8 cellular contexts compared by ENCODE assay signal in genomic region chr3:195958736-195959135, GRCh38. TPM values are rescaled to one million over a fixed set of nuclear protein-coding genes. Genes with fewer than 3 reads are reported as not detected.
DNase-seq lines count a peak whose midpoint lies in the region; ATAC-seq and TF ChIP-seq lines count a peak whose summit lies in the region.
"Not testable (repeated sequence)": the region's sequence is repeated elsewhere in the genome, so short reads cannot be mapped to it uniquely, and the experiment has no call there.

No MANE protein-coding gene starts in this region.

- H3K79me2 ChIP-seq in mesendoderm (ENCODE audit: control insufficient read depth, insufficient read depth, low read length) = not testable (repeated sequence)

- H3K27ac ChIP-seq in BLaER1 = peak overlapping the region; percentile 68
- peak overlapping the region; percentile 6 for H3K27ac ChIP-seq in mesendoderm (ENCODE audit: low read depth, low read length)

- not testable (repeated sequence) for H3K23ac ChIP-seq in mesendoderm (ENCODE audit: low read length)

- H3K4me1 Mint-ChIP-seq in activated T-helper 17 cell treated with anti-CD3 and anti-CD28 coated beads, Interleukin-2, amount 50 U/mL, for 72 hours = peaks cover 28% of the 10 kb centered on the region
- H3K4me1 Mint-ChIP-seq in immature natural killer cell (peaks cover 27 to 29% of the 10 kb centered on the region in 2 donors), osteocyte (ENCODE audit: unreplicated experiment) (peaks cover 10% of the 10 kb centered on the region)
- peaks cover 28% of the 10 kb centered on the region for H3K4me1 Mint-ChIP-seq in stimulated activated naive CD8-positive, alpha-beta T cell treated with anti-CD3 and anti-CD28 coated beads, Interleukin-15, Interleukin-2, amounts not matched to agents 100 ng/mL and 50 ng/mL, for 24 hours (ENCODE audit: low read depth)

- not testable (repeated sequence) for H2AK5ac ChIP-seq in mesendoderm (ENCODE audit: low read length)

- H3K27me3 ChIP-seq in BLaER1; mesendoderm (ENCODE audit: insufficient read depth, low read length, poor library complexity): not testable (repeated sequence)

- H3K4me1 ChIP-seq in BLaER1 = peaks cover 37% of the 10 kb centered on the region
- not testable (repeated sequence) for H3K4me1 ChIP-seq in mesendoderm (ENCODE audit: control insufficient read depth, low read depth, low read length)

- not testable (repeated sequence) for H4K20me1 ChIP-seq in BLaER1

- H3K9me3 Mint-ChIP-seq in activated T-helper 17 cell treated with anti-CD3 and anti-CD28 coated beads, Interleukin-2, amount 50 U/mL, for 72 hours; immature natural killer cell; osteocyte (ENCODE audit: unreplicated experiment); stimulated activated naive CD8-positive, alpha-beta T cell treated with anti-CD3 and anti-CD28 coated beads, Interleukin-15, Interleukin-2, amounts not matched to agents 100 ng/mL and 50 ng/mL, for 24 hours: not testable (repeated sequence)

- not testable (repeated sequence) for TF ChIP-seq POLR2A in NB4 (IDR thresholded peaks at IDR 0.05; ENCODE audit: extremely low read depth, insufficient read length)

- not testable (repeated sequence) for H3K56ac ChIP-seq in mesendoderm (ENCODE audit: low read length)

- not testable (repeated sequence) for H4K5ac ChIP-seq in mesendoderm (ENCODE audit: low read length)

- H2BK5ac ChIP-seq in mesendoderm (ENCODE audit: low read length) = not testable (repeated sequence)

- not testable (repeated sequence) for H3K4me3 ChIP-seq in BLaER1; NB4 (ENCODE audit: low read depth, low read length); mesendoderm (ENCODE audit: low read length)

- H2BK120ac ChIP-seq in mesendoderm (ENCODE audit: low read depth, low read length) = not testable (repeated sequence)

- not testable (repeated sequence) for H3K18ac ChIP-seq in mesendoderm (ENCODE audit: low read length)

- H3K4me3 Mint-ChIP-seq in activated T-helper 17 cell treated with anti-CD3 and anti-CD28 coated beads, Interleukin-2, amount 50 U/mL, for 72 hours; osteocyte (ENCODE audit: unreplicated experiment); stimulated activated naive CD8-positive, alpha-beta T cell treated with anti-CD3 and anti-CD28 coated beads, Interleukin-15, Interleukin-2, amounts not matched to agents 100 ng/mL and 50 ng/mL, for 24 hours: not testable (repeated sequence)
- H3K4me3 Mint-ChIP-seq in immature natural killer cell = peak overlapping the region in 1 of 5 donors; percentile 11

- H3K79me1 ChIP-seq in mesendoderm (ENCODE audit: low read length) = not testable (repeated sequence)

- not testable (repeated sequence) for ATAC-seq in activated T-helper 17 cell treated with anti-CD3 and anti-CD28 coated beads, Interleukin-2, amount 50 U/mL, for 72 hours (replicated peaks)

- peak overlapping the region; percentile 49 for H3K27ac Mint-ChIP-seq in activated T-helper 17 cell treated with anti-CD3 and anti-CD28 coated beads, Interleukin-2, amount 50 U/mL, for 72 hours
- peak overlapping the region in 5 of 6 donors; percentile 43 to 80 (median 50) for H3K27ac Mint-ChIP-seq in immature natural killer cell
- not testable (repeated sequence) for H3K27ac Mint-ChIP-seq in osteocyte (ENCODE audit: unreplicated experiment)
- peak overlapping the region; percentile 63 for H3K27ac Mint-ChIP-seq in stimulated activated naive CD8-positive, alpha-beta T cell treated with anti-CD3 and anti-CD28 coated beads, Interleukin-15, Interleukin-2, amounts not matched to agents 100 ng/mL and 50 ng/mL, for 24 hours

- H2BK15ac ChIP-seq in mesendoderm (replicated peaks; ENCODE audit: low read depth) = not testable (repeated sequence)

- H3K4me2 ChIP-seq in BLaER1 = peak overlapping the region; percentile 87
- not testable (repeated sequence) for H3K4me2 ChIP-seq in mesendoderm (ENCODE audit: low read length)

- H3K36me3 Mint-ChIP-seq in activated T-helper 17 cell treated with anti-CD3 and anti-CD28 coated beads, Interleukin-2, amount 50 U/mL, for 72 hours (ENCODE audit: low read depth) = peaks cover 51% of the 10 kb centered on the region
- H3K36me3 Mint-ChIP-seq in immature natural killer cell = not testable (repeated sequence)
- peaks cover 13% of the 10 kb centered on the region for H3K36me3 Mint-ChIP-seq in osteocyte (ENCODE audit: unreplicated experiment)
- peaks cover 33% of the 10 kb centered on the region for H3K36me3 Mint-ChIP-seq in stimulated activated naive CD8-positive, alpha-beta T cell treated with anti-CD3 and anti-CD28 coated beads, Interleukin-15, Interleukin-2, amounts not matched to agents 100 ng/mL and 50 ng/mL, for 24 hours (ENCODE audit: low read depth)

- not testable (repeated sequence) for H3K9ac ChIP-seq in BLaER1; mesendoderm (ENCODE audit: low read length)

- not testable (repeated sequence) for H4K8ac ChIP-seq in mesendoderm (ENCODE audit: low read depth, low read length)

- H3K27me3 Mint-ChIP-seq in activated T-helper 17 cell treated with anti-CD3 and anti-CD28 coated beads, Interleukin-2, amount 50 U/mL, for 72 hours; immature natural killer cell (ENCODE audit: low read depth in 3 of 3); osteocyte (ENCODE audit: unreplicated experiment); stimulated activated naive CD8-positive, alpha-beta T cell treated with anti-CD3 and anti-CD28 coated beads, Interleukin-15, Interleukin-2, amounts not matched to agents 100 ng/mL and 50 ng/mL, for 24 hours: not testable (repeated sequence)

- not testable (repeated sequence) for H3K4ac ChIP-seq in mesendoderm (ENCODE audit: low read depth, low read length)

- peaks cover 22% of the 10 kb centered on the region for H3K36me3 ChIP-seq in BLaER1
- not testable (repeated sequence) for H3K36me3 ChIP-seq in mesendoderm (ENCODE audit: control insufficient read depth, insufficient read depth, low read length)

- WGBS in mesendoderm (ENCODE audit: extremely low coverage, insufficient coverage, low lambda C conversion rate) = no CpG with 5 or more reads among the region's 11 CpGs

- not testable (repeated sequence) for TF ChIP-seq CTCF in NB4 (IDR thresholded peaks at IDR 0.05; ENCODE audit: low read depth, low read length); osteocyte (IDR thresholded peaks at IDR 0.05)

- DNase-seq in NB4 (ENCODE audit: low read depth) (peak; percentile 16), cerebellar cortex (ENCODE audit: low spot score) (peak; percentile 30), osteocyte (ENCODE audit: extremely low spot score, unreplicated experiment) (peak; percentile 79)
- not testable (repeated sequence) for DNase-seq in immature natural killer cell, mesendoderm

- H3K9me3 ChIP-seq in BLaER1 = not testable (repeated sequence)

RNA-seq across cellular contexts. Expression of gene TNK2, which starts 50.4 kb away (rescaled TPM):
- total RNA-seq in activated T-helper 17 cell treated with anti-CD3 and anti-CD28 coated beads, Interleukin-2, amount 50 U/mL, for 72 hours = 10 to 100 TPM; 56.5 to 67.7 TPM
- polyA plus RNA-seq in immature natural killer cell = 1 to 10 TPM; 1.4 to 4.9 (median 1.6) TPM
- 10.7 TPM for polyA plus RNA-seq in mesendoderm (2013, experiment 1 of 2)
- 10.4 TPM for polyA plus RNA-seq in mesendoderm (2013, experiment 2 of 2)
- 42.9 and 54.2 TPM in 2 replicates for total RNA-seq in osteocyte
